In the genomic region with DNA sequence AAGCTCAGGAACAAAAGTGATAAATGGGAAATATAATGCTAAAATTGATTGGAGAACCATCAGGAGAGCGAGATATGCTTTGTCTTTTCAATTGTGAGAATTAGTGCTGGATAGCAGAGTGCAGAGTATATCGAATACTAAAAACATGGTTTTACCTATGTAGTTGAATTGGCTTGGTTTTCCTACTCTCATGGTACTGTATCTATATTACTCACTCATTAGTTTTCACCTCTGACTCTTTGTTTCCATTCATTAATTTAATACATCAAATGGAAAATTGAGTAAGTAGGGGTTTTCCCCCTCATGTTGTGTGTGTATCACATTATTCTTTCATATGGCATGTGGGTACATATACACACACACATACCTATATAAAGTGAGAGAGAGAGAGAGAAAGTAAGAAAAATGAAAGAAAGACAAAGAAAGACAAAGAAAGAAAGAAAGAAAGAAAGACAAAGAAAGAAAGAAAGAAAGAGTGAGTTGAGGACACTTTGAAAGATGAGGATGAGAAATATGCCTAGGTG, we compare ENCODE assay signal across 14 cellular contexts.
DNase-seq lines count a peak whose midpoint lies in the region; ATAC-seq and TF ChIP-seq lines count a peak whose summit lies in the region.
"Had no signal": no experiment of that assay in that cellular context is flagged by ENCODE, and none has a peak within 500 bp of the region (broad histone marks: within the 10 kb centered on the region; RNA-seq: fewer than 3 reads in every experiment).

No MANE protein-coding gene starts in this region.

- H3K36me3 Mint-ChIP-seq in activated CD4-positive, alpha-beta T cell treated with anti-CD3 and anti-CD28 coated beads, Interleukin-2, amount 10 ng/mL, durations not matched to agents 24 days and 14 days (ENCODE audit: low read depth) = no peaks in the 10 kb centered on the region
- no peaks in the 10 kb centered on the region for H3K36me3 Mint-ChIP-seq in activated CD4-positive, alpha-beta T cell treated with anti-CD3 and anti-CD28 coated beads, Interleukin-2, amount 10 ng/mL, durations not matched to agents 7 days and 5 days (ENCODE audit: low read depth)
- no peaks in the 10 kb centered on the region for H3K36me3 Mint-ChIP-seq in activated T-helper 17 cell treated with anti-CD3 and anti-CD28 coated beads, Interleukin-2, amount 50 U/mL, for 72 hours (ENCODE audit: low read depth)
- peaks cover 14% of the 10 kb centered on the region for H3K36me3 Mint-ChIP-seq in activated naive CD8-positive, alpha-beta T cell treated with anti-CD3 and anti-CD28 coated beads for 36 hours
- no peaks in the 10 kb centered on the region for H3K36me3 Mint-ChIP-seq in stimulated activated naive CD8-positive, alpha-beta T cell treated with anti-CD3 and anti-CD28 coated beads, Interleukin-15, Interleukin-2, amounts not matched to agents 100 ng/mL and 50 ng/mL, for 24 hours (ENCODE audit: low read depth)
- H3K36me3 Mint-ChIP-seq: CD8-positive, alpha-beta T cell had no signal

- no peaks in the 10 kb centered on the region for H3K9me3 Mint-ChIP-seq in activated CD4-positive, alpha-beta T cell treated with anti-CD3 and anti-CD28 coated beads, Interleukin-2, amount 10 ng/mL, durations not matched to agents 24 days and 14 days
- peaks cover 8% of the 10 kb centered on the region for H3K9me3 Mint-ChIP-seq in activated CD4-positive, alpha-beta T cell treated with anti-CD3 and anti-CD28 coated beads, Interleukin-2, amount 10 ng/mL, durations not matched to agents 7 days and 5 days
- H3K9me3 Mint-ChIP-seq in activated T-helper 17 cell treated with anti-CD3 and anti-CD28 coated beads, Interleukin-2, amount 50 U/mL, for 72 hours = no peaks in the 10 kb centered on the region
- H3K9me3 Mint-ChIP-seq in activated naive CD8-positive, alpha-beta T cell treated with anti-CD3 and anti-CD28 coated beads for 36 hours = peaks cover 17% of the 10 kb centered on the region
- H3K9me3 Mint-ChIP-seq in stimulated activated naive CD8-positive, alpha-beta T cell treated with anti-CD3 and anti-CD28 coated beads, Interleukin-15, Interleukin-2, amounts not matched to agents 100 ng/mL and 50 ng/mL, for 24 hours = peaks cover 13% of the 10 kb centered on the region

- POLR2A ChIA-PET in activated CD4-positive, alpha-beta T cell treated with anti-CD3 and anti-CD28 coated beads, Interleukin-2, amount 10 ng/mL, durations not matched to agents 7 days and 5 days (lab: Charles Lee) = no interaction called here

- intact Hi-C loops in activated CD4-positive, alpha-beta T cell treated with anti-CD3 and anti-CD28 coated beads, Interleukin-2, amount 10 ng/mL, durations not matched to agents 24 days and 14 days (cut with micrococcal nuclease) = no loop called here

- CTCF ChIA-PET in activated CD4-positive, alpha-beta T cell treated with anti-CD3 and anti-CD28 coated beads, Interleukin-2, amount 10 ng/mL, durations not matched to agents 7 days and 5 days (lab: Charles Lee) = no interaction called here

- in situ Hi-C loops in GM13976 (cut with MboI; ENCODE audit: low sequenced_read_pairs, unreplicated experiment) = no loop called here

- no peak overlapping the region for H3K4me3 Mint-ChIP-seq in activated CD4-positive, alpha-beta T cell treated with anti-CD3 and anti-CD28 coated beads, Interleukin-2, amount 10 ng/mL, durations not matched to agents 24 days and 14 days
- H3K4me3 Mint-ChIP-seq in activated CD4-positive, alpha-beta T cell treated with anti-CD3 and anti-CD28 coated beads, Interleukin-2, amount 10 ng/mL, durations not matched to agents 7 days and 5 days = no peak overlapping the region
- no peak overlapping the region for H3K4me3 Mint-ChIP-seq in activated T-helper 17 cell treated with anti-CD3 and anti-CD28 coated beads, Interleukin-2, amount 50 U/mL, for 72 hours
- H3K4me3 Mint-ChIP-seq in activated naive CD8-positive, alpha-beta T cell treated with anti-CD3 and anti-CD28 coated beads for 36 hours = peak overlapping the region; percentile 2
- no peak overlapping the region for H3K4me3 Mint-ChIP-seq in stimulated activated naive CD8-positive, alpha-beta T cell treated with anti-CD3 and anti-CD28 coated beads, Interleukin-15, Interleukin-2, amounts not matched to agents 100 ng/mL and 50 ng/mL, for 24 hours
- H3K4me3 Mint-ChIP-seq: B cell; CD8-positive, alpha-beta T cell; H9 had no signal

- peak; percentile 67 for ATAC-seq in activated T-helper 17 cell treated with anti-CD3 and anti-CD28 coated beads, Interleukin-2, amount 50 U/mL, for 72 hours (replicated peaks)
- ATAC-seq: CD8-positive, alpha-beta T cell; HepG2 had no signal

- no peak for TF ChIP-seq CTCF in GM13976 (IDR thresholded peaks at IDR 0.05; ENCODE audit: borderline replicate concordance, control extremely low read depth, extremely low read depth, insufficient read depth, missing control alignments)

- peak overlapping the region; percentile 25 for H3K27ac Mint-ChIP-seq in activated CD4-positive, alpha-beta T cell treated with anti-CD3 and anti-CD28 coated beads, Interleukin-2, amount 10 ng/mL, durations not matched to agents 24 days and 14 days
- H3K27ac Mint-ChIP-seq in activated CD4-positive, alpha-beta T cell treated with anti-CD3 and anti-CD28 coated beads, Interleukin-2, amount 10 ng/mL, durations not matched to agents 7 days and 5 days = no peak overlapping the region
- H3K27ac Mint-ChIP-seq in activated T-helper 17 cell treated with anti-CD3 and anti-CD28 coated beads, Interleukin-2, amount 50 U/mL, for 72 hours = peak overlapping the region; percentile 62
- H3K27ac Mint-ChIP-seq in activated naive CD8-positive, alpha-beta T cell treated with anti-CD3 and anti-CD28 coated beads for 36 hours = peak overlapping the region; percentile 62
- H3K27ac Mint-ChIP-seq in stimulated activated naive CD8-positive, alpha-beta T cell treated with anti-CD3 and anti-CD28 coated beads, Interleukin-15, Interleukin-2, amounts not matched to agents 100 ng/mL and 50 ng/mL, for 24 hours = peak overlapping the region; percentile 50
- H3K27ac Mint-ChIP-seq: B cell; CD8-positive, alpha-beta T cell; H9 had no signal

- no peaks in the 10 kb centered on the region for H3K27me3 Mint-ChIP-seq in activated CD4-positive, alpha-beta T cell treated with anti-CD3 and anti-CD28 coated beads, Interleukin-2, amount 10 ng/mL, durations not matched to agents 24 days and 14 days
- no peaks in the 10 kb centered on the region for H3K27me3 Mint-ChIP-seq in activated CD4-positive, alpha-beta T cell treated with anti-CD3 and anti-CD28 coated beads, Interleukin-2, amount 10 ng/mL, durations not matched to agents 7 days and 5 days
- H3K27me3 Mint-ChIP-seq in activated T-helper 17 cell treated with anti-CD3 and anti-CD28 coated beads, Interleukin-2, amount 50 U/mL, for 72 hours = no peaks in the 10 kb centered on the region
- H3K27me3 Mint-ChIP-seq in activated naive CD8-positive, alpha-beta T cell treated with anti-CD3 and anti-CD28 coated beads for 36 hours = peaks cover 5% of the 10 kb centered on the region
- H3K27me3 Mint-ChIP-seq in stimulated activated naive CD8-positive, alpha-beta T cell treated with anti-CD3 and anti-CD28 coated beads, Interleukin-15, Interleukin-2, amounts not matched to agents 100 ng/mL and 50 ng/mL, for 24 hours = peaks cover 5% of the 10 kb centered on the region
- H3K27me3 Mint-ChIP-seq: B cell had no signal

- H3K4me1 Mint-ChIP-seq in activated CD4-positive, alpha-beta T cell treated with anti-CD3 and anti-CD28 coated beads, Interleukin-2, amount 10 ng/mL, durations not matched to agents 24 days and 14 days = no peaks in the 10 kb centered on the region
- H3K4me1 Mint-ChIP-seq in activated CD4-positive, alpha-beta T cell treated with anti-CD3 and anti-CD28 coated beads, Interleukin-2, amount 10 ng/mL, durations not matched to agents 7 days and 5 days = no peaks in the 10 kb centered on the region
- peaks cover 6% of the 10 kb centered on the region for H3K4me1 Mint-ChIP-seq in activated T-helper 17 cell treated with anti-CD3 and anti-CD28 coated beads, Interleukin-2, amount 50 U/mL, for 72 hours
- H3K4me1 Mint-ChIP-seq in activated naive CD8-positive, alpha-beta T cell treated with anti-CD3 and anti-CD28 coated beads for 36 hours = peaks cover 12% of the 10 kb centered on the region
- peaks cover 8% of the 10 kb centered on the region for H3K4me1 Mint-ChIP-seq in stimulated activated naive CD8-positive, alpha-beta T cell treated with anti-CD3 and anti-CD28 coated beads, Interleukin-15, Interleukin-2, amounts not matched to agents 100 ng/mL and 50 ng/mL, for 24 hours (ENCODE audit: low read depth)
- H3K4me1 Mint-ChIP-seq: B cell, H9 had no signal

- no peak for DNase-seq in activated CD4-positive, alpha-beta T cell treated with anti-CD3 and anti-CD28 coated beads, Interleukin-2, amount 10 ng/mL, durations not matched to agents 24 days and 14 days
- no peak for DNase-seq in activated CD4-positive, alpha-beta T cell treated with anti-CD3 and anti-CD28 coated beads, Interleukin-2, amount 10 ng/mL, durations not matched to agents 7 days and 5 days
- DNase-seq in activated naive CD8-positive, alpha-beta T cell treated with anti-CD3 and anti-CD28 coated beads for 36 hours = no peak
- no peak for DNase-seq in NCI-H1694 (lab: John Stamatoyannopoulos, UW)
- no peak for DNase-seq in GM13976 (ENCODE audit: low spot score)
- DNase-seq: Calu3; CD8-positive, alpha-beta T cell; DMS79 treated with DMSO at 0.1 percent for 48 hours; GF-D8; H9 had no signal
